27 cellular contexts compared by ENCODE assay signal in genomic region chr19:56678205-56678604, GRCh38. TPM values are rescaled to one million over a fixed set of nuclear protein-coding genes. Genes with fewer than 3 reads are reported as not detected.
DNase-seq lines count a peak whose midpoint lies in the region; ATAC-seq and TF ChIP-seq lines count a peak whose summit lies in the region.
"Had no signal": no experiment of that assay in that cellular context is flagged by ENCODE, and none has a peak within 500 bp of the region (broad histone marks: within the 10 kb centered on the region; RNA-seq: fewer than 3 reads in every experiment).

No MANE protein-coding gene starts in this region.

- no peak for TF ChIP-seq POLR2A in gastrocnemius medialis (IDR thresholded peaks at IDR 0.05)

- TF ChIP-seq CTCF in brain (conservative IDR thresholded peaks at IDR 0.05) (no peak), gastrocnemius medialis (IDR thresholded peaks at IDR 0.05 in 4 of 5, conservative IDR thresholded peaks at IDR 0.05 in 1 of 5) (no peak)

- peak overlapping the region in 3 of 5 experiments; percentile 53 to 83 (median 72) for H3K27ac Mint-ChIP-seq in brain
- H3K27ac Mint-ChIP-seq: CD4-positive, CD25-positive, alpha-beta regulatory T cell had no signal

- H3K27ac ChIP-seq in neuronal stem cell (replicated peaks; ENCODE audit: low read length) (no peak overlapping the region), substantia nigra (ENCODE audit: low read depth, low read length, poor library complexity, severe bottlenecking) (peak overlapping the region; percentile 51), gastrocnemius medialis (no peak overlapping the region)
- H3K27ac ChIP-seq: BLaER1, SK-N-MC had no signal

- no peaks in the 10 kb centered on the region for H3K27me3 Mint-ChIP-seq in brain
- H3K27me3 Mint-ChIP-seq: CD4-positive, CD25-positive, alpha-beta regulatory T cell had no signal

- WGBS in neuronal stem cell (ENCODE audit: extremely low coverage in 2 of 2, insufficient read length in 2 of 2, insufficient replicate concordance in 1 of 2), 2 donors, result no CpG with 5 or more reads among the region's 8 CpGs

- H2AK5ac ChIP-seq in neuronal stem cell (ENCODE audit: low read depth, low read length), result no peak overlapping the region

- H3K4me3 ChIP-seq in neuronal stem cell (ENCODE audit: low read length in 2 of 2) (no peak overlapping the region), gastrocnemius medialis (no peak overlapping the region)
- H3K4me3 ChIP-seq: BLaER1, GM12878, MG63, SK-N-MC had no signal

- H3K14ac ChIP-seq in neuronal stem cell (ENCODE audit: low read length), result no peak overlapping the region

- no peak overlapping the region for H3K23ac ChIP-seq in neuronal stem cell (ENCODE audit: low read depth, low read length, poor library complexity)

- no peak overlapping the region for H3K4ac ChIP-seq in neuronal stem cell (ENCODE audit: low read length)

- no peaks in the 10 kb centered on the region for H3K79me1 ChIP-seq in neuronal stem cell (ENCODE audit: low read depth, low read length)

- no peak overlapping the region for H2BK15ac ChIP-seq in neuronal stem cell (ENCODE audit: low read length)

- H3K9me3 ChIP-seq in neuronal stem cell (replicated peaks in 1 of 2; ENCODE audit: control insufficient read depth in 2 of 2, insufficient read depth in 1 of 2, low read depth in 1 of 2, low read length in 2 of 2) (peaks cover 9 to 15% of the 10 kb centered on the region in 2 donors), gastrocnemius medialis (no peaks in the 10 kb centered on the region)
- H3K9me3 ChIP-seq: BLaER1, MG63 had no signal

- H3K4me1 ChIP-seq in neuronal stem cell (ENCODE audit: control insufficient read depth in 2 of 2, insufficient read depth in 1 of 2, low read depth in 1 of 2, low read length in 2 of 2) (peaks cover 0 to 2% of the 10 kb centered on the region in 2 donors), gastrocnemius medialis (no peaks in the 10 kb centered on the region)
- H3K4me1 ChIP-seq: BLaER1 had no signal

- in situ Hi-C loops in gastrocnemius medialis (cut with MboI; ENCODE audit: low sequenced_read_pairs in 4 of 4), result no loop called here

- no peak overlapping the region for H2BK12ac ChIP-seq in neuronal stem cell (ENCODE audit: low read length)

- ATAC-seq in GM18517 (IDR thresholded peaks at IDR 0.05; ENCODE audit: unreplicated experiment), result no peak
- ATAC-seq in GM18498 (IDR thresholded peaks at IDR 0.05; ENCODE audit: unreplicated experiment), result no peak
- ATAC-seq in gastrocnemius medialis, result no peak
- ATAC-seq: GM12878, HCT116, Panc1 had no signal

- no peaks in the 10 kb centered on the region for H3K36me3 Mint-ChIP-seq in brain
- H3K36me3 Mint-ChIP-seq: CD4-positive, CD25-positive, alpha-beta regulatory T cell had no signal

- no peak overlapping the region for H3K18ac ChIP-seq in neuronal stem cell (ENCODE audit: low read length)

- H3K4me3 Mint-ChIP-seq in brain, result no peak overlapping the region
- H3K4me3 Mint-ChIP-seq: CD4-positive, CD25-positive, alpha-beta regulatory T cell had no signal

- H3K9me3 Mint-ChIP-seq in brain, result peaks cover 0 to 69% (median 15%) of the 10 kb centered on the region in 5 experiments

- H3K9ac ChIP-seq in neuronal stem cell (ENCODE audit: low read depth, low read length, poor library complexity), result no peak overlapping the region
- H3K9ac ChIP-seq: BLaER1 had no signal

- H2BK5ac ChIP-seq in neuronal stem cell (ENCODE audit: low read length), result no peak overlapping the region

- H3K27me3 ChIP-seq in neuronal stem cell (ENCODE audit: control insufficient read depth in 3 of 3, insufficient read depth in 3 of 3, low read depth in 1 of 3, low read length in 3 of 3) (no peaks in the 10 kb centered on the region), gastrocnemius medialis (no peaks in the 10 kb centered on the region)
- H3K27me3 ChIP-seq: BLaER1, MG63 had no signal

- no peak overlapping the region for H4K91ac ChIP-seq in neuronal stem cell (ENCODE audit: low read depth, low read length, poor library complexity)

- H3K36me3 ChIP-seq in neuronal stem cell (replicated peaks in 1 of 2; ENCODE audit: control insufficient read depth in 2 of 2, insufficient read depth in 2 of 2, low read length in 2 of 2), result no peaks in the 10 kb centered on the region
- H3K36me3 ChIP-seq in gastrocnemius medialis, result no peaks in the 10 kb centered on the region
- H3K36me3 ChIP-seq: BLaER1, MG63 had no signal

- H2BK120ac ChIP-seq in neuronal stem cell (ENCODE audit: low read depth, low read length), result no peak overlapping the region

- no peak overlapping the region for H3K4me2 ChIP-seq in neuronal stem cell (ENCODE audit: insufficient read depth, low read length, poor library complexity, severe bottlenecking)
- H3K4me2 ChIP-seq: BLaER1 had no signal

- peaks cover 5% of the 10 kb centered on the region for H3K4me1 Mint-ChIP-seq in brain

- peak overlapping the region; percentile 45 for H2AFZ ChIP-seq in neuronal stem cell (ENCODE audit: low read length)

- DNase-seq in DMS 273 treated with DMSO at 0.1 percent for 48 hours (lab: John Stamatoyannopoulos, UW) (peak; percentile 12), neuronal stem cell (ENCODE audit: low spot score) (no peak), substantia nigra (lab: John Stamatoyannopoulos, UW) (peak in 23 of 49 donors; percentile 7 to 78 (median 31)), gastrocnemius medialis (no peak)
- DNase-seq: CD4-positive, CD25-positive, alpha-beta regulatory T cell; GDM1; IMR-90; KG1; MG63; NCI-H1417; NCI-H1694; NCI-H2029 treated with DMSO at 0.1 percent for 48 hours; NCI-H2227 treated with DMSO at 0.1 percent for 48 hours; NCI-H510A; NCI-H69; SIG-M5 had no signal

- intact Hi-C loops in gastrocnemius medialis (cut with DNase I; ENCODE audit: low total_unique reads), result no loop called here

- no peak overlapping the region for H4K8ac ChIP-seq in neuronal stem cell (ENCODE audit: low read depth, low read length)

RNA-seq across cellular contexts. Expression of gene ZNF835, which starts 6.6 kb away (rescaled TPM):
- polyA plus RNA-seq in brain (ENCODE audit: insufficient read depth, low read depth, low replicate concordance), result 1.4 TPM
- 4.6 TPM for polyA plus RNA-seq in neuronal stem cell (2013, experiment 1 of 2)
- 4.0 TPM for polyA plus RNA-seq in neuronal stem cell (2013, experiment 2 of 2)
- total RNA-seq in gastrocnemius medialis, result 1 to 10 TPM in 2 of 4 donors, under 1 TPM in 2; 0.27 to 2.4 (median 0.71) TPM
- total RNA-seq: A172, GM12878, IMR-90, OCI-LY7 had no signal
- polyA plus RNA-seq: GM12878, IMR-90 had no signal

RNA-seq across cellular contexts. Expression of gene SMIM17, which starts 35.2 kb away (rescaled TPM):
- polyA plus RNA-seq in brain (ENCODE audit: insufficient read depth, low read depth, low replicate concordance), result 0.85 TPM
- 0.81 TPM for polyA plus RNA-seq in neuronal stem cell (2013, experiment 1 of 2)
- 0.90 TPM for polyA plus RNA-seq in neuronal stem cell (2013, experiment 2 of 2)
- under 1 TPM in 1 of 4 donors, not detected in 3; 0.39 TPM for total RNA-seq in gastrocnemius medialis
- total RNA-seq: CD4-positive, CD25-positive, alpha-beta regulatory T cell; H1; IMR-90; OCI-LY7 had no signal
- polyA plus RNA-seq: IMR-90 had no signal
